Comparison of ENCODE assay signal across 8 cellular contexts in the genomic region with DNA sequence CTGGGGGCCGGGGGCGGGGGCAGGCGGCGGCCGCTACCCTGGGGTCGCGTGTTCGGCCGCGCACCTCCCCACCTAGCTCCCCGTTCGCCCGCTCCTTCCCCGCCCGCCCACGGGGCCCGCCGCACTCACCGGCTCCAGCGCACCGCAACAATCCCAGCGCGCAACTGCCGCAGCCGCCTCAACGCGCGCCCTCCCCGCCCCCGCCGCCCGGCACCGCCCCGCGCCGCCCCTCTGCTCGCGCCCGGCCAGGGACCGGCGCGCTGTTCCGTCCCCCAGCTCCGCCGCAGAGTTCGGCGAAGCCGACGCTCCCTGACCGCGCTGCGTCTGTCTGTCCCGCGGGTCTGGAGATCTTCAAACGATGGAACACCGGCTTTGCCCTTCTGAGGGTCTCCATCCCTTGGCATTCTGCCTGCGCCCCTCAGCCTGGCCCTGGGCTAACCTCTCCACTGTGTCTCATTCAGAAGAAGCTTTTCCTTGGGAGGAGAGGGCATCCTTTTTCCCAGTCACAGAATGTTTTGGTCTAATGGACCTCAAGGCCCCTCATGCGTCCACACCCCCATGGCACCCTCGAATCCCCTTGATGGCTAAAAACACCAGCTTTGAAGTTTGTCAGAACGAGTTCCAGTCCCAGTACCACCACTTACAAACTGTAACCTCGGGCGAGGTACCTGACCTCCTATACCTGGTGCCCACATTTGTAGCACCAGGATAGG. TPM values are rescaled to one million over a fixed set of nuclear protein-coding genes. Genes with fewer than 3 reads are reported as not detected.
DNase-seq lines count a peak whose midpoint lies in the region; ATAC-seq and TF ChIP-seq lines count a peak whose summit lies in the region.

A gene (minus strand): TSS at position 166 of the 713 bp plus-strand sequence. CDS start 18,314 bp downstream, outside the sequence.

- intact Hi-C loops in activated CD4-positive, alpha-beta memory T cell treated with anti-CD3 and anti-CD28 coated beads for 36 hours (cut with micrococcal nuclease) = loop anchor here (1.0 to 10.0 kb wide), 4 partner anchors 80 to 738 kb away; a partner anchor contains a TSS
- intact Hi-C loops in lower leg skin (cut with DNase I; ENCODE audit: low total_unique reads) = no loop called here

- TF ChIP-seq CTCF in AG04449 (IDR thresholded peaks at IDR 0.05; ENCODE audit: insufficient read depth, low read length, missing control alignments) = no peak
- no peak for TF ChIP-seq CTCF in lower leg skin (IDR thresholded peaks at IDR 0.05)

- peak; percentile 47 for ATAC-seq in GM18861 (IDR thresholded peaks at IDR 0.05; ENCODE audit: unreplicated experiment)
- ATAC-seq in HG03097 (IDR thresholded peaks at IDR 0.05; ENCODE audit: low FRiP score, unreplicated experiment) = peak; percentile 60

- H3K9ac ChIP-seq in duodenal mucosa (ENCODE audit: low read depth in 1 of 2, low read length in 2 of 2) = peak within 1 kb of the TSS; percentile 86 to 99

- no peaks in the 10 kb centered on the region for H3K27me3 ChIP-seq in duodenal mucosa (ENCODE audit: control insufficient read depth in 1 of 2, insufficient read depth in 2 of 2, low read length in 2 of 2)

- no peak for DNase-seq in AG04449 (ENCODE audit: low read depth, low spot score)
- DNase-seq in NCI-H526 (lab: John Stamatoyannopoulos, UW) = peak; percentile 10 to 84
- peak; percentile 88 for DNase-seq in activated CD4-positive, alpha-beta memory T cell treated with anti-CD3 and anti-CD28 coated beads for 36 hours
- DNase-seq in lower leg skin (ENCODE audit: low spot score in 2 of 2) = peak; percentile 64 to 95
- DNase-seq in stimulated activated CD4-positive, alpha-beta T cell treated with anti-CD3 and anti-CD28 coated beads, Interleukin-4, amount 100 ng/mL, for 4 hours = peak; percentile 76 to 84

- no peaks in the 10 kb centered on the region for H3K9me3 ChIP-seq in duodenal mucosa (ENCODE audit: control insufficient read depth in 1 of 2, low read length in 2 of 2)

- no peak for TF ChIP-seq POLR2A in lower leg skin (IDR thresholded peaks at IDR 0.05)

- CTCF ChIA-PET in AG04449 (lab: Yijun Ruan, JAX) = interaction anchor here (0.6 to 3.6 kb wide), 7 partner anchors 10 to 275 kb away, joined by 3 to 36 read pairs (median 3); a partner anchor contains a TSS
- CTCF ChIA-PET in activated CD4-positive, alpha-beta memory T cell treated with anti-CD3 and anti-CD28 coated beads for 36 hours (lab: Charles Lee) = interaction anchor here (1.0 to 3.4 kb wide), 3 partner anchors 51 to 276 kb away, joined by 3 to 18 read pairs (median 14); a partner anchor contains a TSS

- H3K36me3 ChIP-seq in duodenal mucosa (ENCODE audit: control insufficient read depth in 1 of 2, insufficient read depth in 2 of 2, low read length in 2 of 2) = no peaks in the 10 kb centered on the region

- no peaks in the 10 kb centered on the region for H3K27me3 Mint-ChIP-seq in activated CD4-positive, alpha-beta memory T cell treated with anti-CD3 and anti-CD28 coated beads for 36 hours

- POLR2A ChIA-PET in AG04449 (lab: Yijun Ruan, JAX) = interaction anchor here (0.6 to 3.2 kb wide), 10 partner anchors 11 to 318 kb away, joined by 3 to 30 read pairs (median 4); no protein-coding TSS in a partner anchor
- POLR2A ChIA-PET in activated CD4-positive, alpha-beta memory T cell treated with anti-CD3 and anti-CD28 coated beads for 36 hours (lab: Charles Lee) = interaction anchor here (0.8 to 2.0 kb wide), 4 partner anchors 16 to 203 kb away, joined by 3 to 8 read pairs (median 4); a partner anchor contains a TSS

- H3K27ac ChIP-seq in duodenal mucosa (ENCODE audit: low read depth, low read length) = peak within 1 kb of the TSS; percentile 96

- H3K36me3 Mint-ChIP-seq in activated CD4-positive, alpha-beta memory T cell treated with anti-CD3 and anti-CD28 coated beads for 36 hours = peaks cover 10% of the 10 kb centered on the region

- peak within 1 kb of the TSS; percentile 92 for H3K4me3 Mint-ChIP-seq in activated CD4-positive, alpha-beta memory T cell treated with anti-CD3 and anti-CD28 coated beads for 36 hours

- H3K4me1 ChIP-seq in duodenal mucosa (ENCODE audit: control insufficient read depth in 1 of 2, insufficient read depth in 2 of 2, low read length in 2 of 2) = peaks cover 15 to 22% of the 10 kb centered on the region in 2 donors

- peak within 1 kb of the TSS; percentile 77 for H3K4me3 ChIP-seq in AG04449 (ENCODE audit: low read depth, low read length)
- H3K4me3 ChIP-seq in duodenal mucosa (ENCODE audit: low read depth in 1 of 2, low read length in 2 of 2) = peak within 1 kb of the TSS; percentile 86 to 99
- H3K4me3 ChIP-seq in lower leg skin (ENCODE audit: low read depth, poor library complexity, severe bottlenecking) = peak within 1 kb of the TSS; percentile 93

- peaks cover 47% of the 10 kb centered on the region for H3K4me1 Mint-ChIP-seq in activated CD4-positive, alpha-beta memory T cell treated with anti-CD3 and anti-CD28 coated beads for 36 hours (ENCODE audit: low read depth)

- no peaks in the 10 kb centered on the region for H3K9me3 Mint-ChIP-seq in activated CD4-positive, alpha-beta memory T cell treated with anti-CD3 and anti-CD28 coated beads for 36 hours

- peak within 1 kb of the TSS; percentile 92 for H3K27ac Mint-ChIP-seq in activated CD4-positive, alpha-beta memory T cell treated with anti-CD3 and anti-CD28 coated beads for 36 hours

- WGBS in lower leg skin, 2 donors = 5 to 24% methylated on average over 9 to 41 of the region's 62 CpGs

RNA-seq across cellular contexts. Expression of the gene that starts here (rescaled TPM):
- total RNA-seq in activated CD4-positive, alpha-beta memory T cell treated with anti-CD3 and anti-CD28 coated beads for 36 hours = 10 to 100 TPM; 46.6 to 50.1 TPM
- total RNA-seq in lower leg skin = 10 to 100 TPM; 36.0 to 53.6 (median 40.8) TPM
